10 cellular contexts compared by ENCODE assay signal in the genomic region with DNA sequence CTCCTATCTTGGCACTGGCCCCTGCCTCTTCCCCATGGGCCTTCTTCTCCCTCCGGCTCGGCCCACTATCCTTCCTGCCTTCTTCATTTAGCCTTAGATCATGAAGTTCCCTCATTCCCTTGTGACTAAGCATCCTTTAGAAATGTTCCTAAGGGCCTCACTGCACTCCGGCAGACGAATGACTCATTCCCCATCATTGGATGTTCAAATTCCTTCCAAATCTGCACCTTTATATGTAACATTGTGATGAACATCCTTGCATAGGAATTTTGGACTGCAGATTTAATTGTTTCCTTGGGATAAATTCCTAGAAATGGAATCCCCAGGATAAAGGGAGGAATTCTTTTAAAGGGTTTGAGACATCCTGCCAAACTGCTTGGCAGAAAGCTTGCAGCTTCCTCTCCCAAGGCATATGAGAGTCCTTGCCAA. TPM values are rescaled to one million over a fixed set of nuclear protein-coding genes. Genes with fewer than 3 reads are reported as not detected.
DNase-seq lines count a peak whose midpoint lies in the region; ATAC-seq and TF ChIP-seq lines count a peak whose summit lies in the region.
"Had no signal": no experiment of that assay in that cellular context is flagged by ENCODE, and none has a peak within 500 bp of the region (broad histone marks: within the 10 kb centered on the region; RNA-seq: fewer than 3 reads in every experiment).

No MANE protein-coding gene starts in this region.

- no peaks in the 10 kb centered on the region for H3K27me3 ChIP-seq in A673 (replicated peaks; ENCODE audit: insufficient read depth, low read depth, low read length, poor library complexity)
- no peaks in the 10 kb centered on the region for H3K27me3 ChIP-seq in HCT116 (ENCODE audit: insufficient read depth, low read length)

- no peaks in the 10 kb centered on the region for H3K9me2 ChIP-seq in HCT116 (ENCODE audit: insufficient read depth)

- H3K27ac Mint-ChIP-seq in brain (peak overlapping the region in 4 of 5 experiments; percentile 59 to 95 (median 88)), natural killer cell (no peak overlapping the region)

- H3K36me3 ChIP-seq in A673 (ENCODE audit: insufficient read depth, low read length, poor library complexity, severe bottlenecking) (no peaks in the 10 kb centered on the region), HCT116 (ENCODE audit: control insufficient read depth in 1 of 2, insufficient read depth in 2 of 2, low read length in 2 of 2) (no peaks in the 10 kb centered on the region)
- H3K36me3 ChIP-seq: prostate gland had no signal

- H3K27me3 Mint-ChIP-seq in brain (peaks cover 7% of the 10 kb centered on the region), natural killer cell (ENCODE audit: low read depth in 2 of 2) (peaks cover 36 to 62% of the 10 kb centered on the region in 2 donors)

- peak overlapping the region; percentile 48 for H3K4me2 ChIP-seq in HCT116 (ENCODE audit: low read length)

- POLR2A ChIA-PET in A673 (lab: Charles Lee; ENCODE audit: low non-redundant PET), result no interaction called here
- POLR2A ChIA-PET in HCT116 (lab: Charles Lee), result no interaction called here

- TF ChIP-seq POLR2A in HCT116 (IDR thresholded peaks at IDR 0.05; ENCODE audit: borderline replicate concordance, extremely low read depth, insufficient read depth, insufficient read length), result no peak

- H3K36me3 Mint-ChIP-seq in brain (no peaks in the 10 kb centered on the region), natural killer cell (no peaks in the 10 kb centered on the region)

- intact Hi-C loops in A673 (cut with micrococcal nuclease; ENCODE audit: unreplicated experiment) (no loop called here), HCT116 (cut with micrococcal nuclease) (no loop called here), natural killer cell (cut with micrococcal nuclease) (no loop called here)

- no peak overlapping the region for H3K4me3 ChIP-seq in A673 (ENCODE audit: low read depth, low read length, poor library complexity, severe bottlenecking)
- H3K4me3 ChIP-seq in HCT116 (replicated peaks in 1 of 2; ENCODE audit: low read depth in 1 of 2, low read length in 2 of 2), result no peak overlapping the region
- H3K4me3 ChIP-seq: prostate gland had no signal

- TF ChIP-seq CTCF in A673 (conservative IDR thresholded peaks at IDR 0.05; ENCODE audit: low read depth, low read length) (no peak), HCT116 (IDR thresholded peaks at IDR 0.05 in 2 of 3, conservative IDR thresholded peaks at IDR 0.05 in 1 of 3; ENCODE audit: borderline replicate concordance in 1 of 3, insufficient read depth in 1 of 3, low read depth in 2 of 3, low read length in 2 of 3) (no peak), brain (conservative IDR thresholded peaks at IDR 0.05) (no peak), natural killer cell (IDR thresholded peaks at IDR 0.05) (no peak)

- H3K9me3 Mint-ChIP-seq in brain (peaks cover 0 to 13% (median 3%) of the 10 kb centered on the region in 5 experiments), natural killer cell (no peaks in the 10 kb centered on the region)

- ATAC-seq in HCT116 (peak; percentile 58), natural killer cell (no peak)

- H3K4me3 Mint-ChIP-seq in brain (peak overlapping the region in 2 of 5 experiments; percentile 13 to 51), natural killer cell (no peak overlapping the region)

- H4K20me1 ChIP-seq in HCT116 (ENCODE audit: insufficient read depth), result no peaks in the 10 kb centered on the region

- peaks cover 39% of the 10 kb centered on the region for H3K4me1 Mint-ChIP-seq in brain
- peaks cover under 1 to 1% of the 10 kb centered on the region in 2 donors for H3K4me1 Mint-ChIP-seq in natural killer cell

- H3K27ac ChIP-seq in A673 (ENCODE audit: low read depth, low read length, poor library complexity, severe bottlenecking) (no peak overlapping the region), HCT116 (ENCODE audit: low read depth, low read length) (no peak overlapping the region)
- H3K27ac ChIP-seq: prostate gland had no signal

- H2AFZ ChIP-seq in HCT116 (ENCODE audit: low read depth, low read length, poor library complexity, severe bottlenecking), result no peak overlapping the region

- TF ChIP-seq RAD21 in HCT116 (IDR thresholded peaks at IDR 0.05; ENCODE audit: low read depth), result no peak

- H3K9me3 ChIP-seq in A673 (ENCODE audit: low read depth, low read length, poor library complexity, severe bottlenecking) (no peaks in the 10 kb centered on the region), HCT116 (ENCODE audit: control insufficient read depth in 1 of 2, insufficient read depth in 1 of 2, low read depth in 1 of 2, low read length in 2 of 2) (no peaks in the 10 kb centered on the region)
- H3K9me3 ChIP-seq: prostate gland had no signal

- BruUV-seq in A673 (replicated peaks; lab: Mats Ljungman, UMichigan) (no TSS peak), HCT116 (replicated peaks; lab: Mats Ljungman, UMichigan) (no TSS peak)

- no peak overlapping the region for H3K9ac ChIP-seq in HCT116 (ENCODE audit: low read length)

- no peaks in the 10 kb centered on the region for H3K79me2 ChIP-seq in HCT116 (ENCODE audit: insufficient read depth, low read length)

- H3K4me1 ChIP-seq in A673 (ENCODE audit: insufficient read depth, low read length, poor library complexity, severe bottlenecking) (no peaks in the 10 kb centered on the region), HCT116 (ENCODE audit: control insufficient read depth in 1 of 2, insufficient read depth in 2 of 2, low read length in 2 of 2) (peaks cover 17 to 28% of the 10 kb centered on the region in 2 experiments)
- H3K4me1 ChIP-seq: prostate gland had no signal

- RAD21 ChIA-PET in HCT116 (lab: Charles Lee; ENCODE audit: low non-redundant PET in 1 of 2, low total read pairs in 2 of 2, uncharacterized antibody in 2 of 2, unreplicated experiment in 2 of 2), result interaction anchor here in 1 of 2 experiments (0.6 kb wide), 1 partner anchor 131 kb away, joined by 3 read pairs; no protein-coding TSS in a partner anchor

- DNase-seq in A673 (ENCODE audit: low spot score) (peak; percentile 7), HCT116 (ENCODE audit: low read depth, low spot score) (peak; percentile 8), iris pigment epithelial cell (ENCODE audit: low read depth) (peak; percentile 81), GM19240 (ENCODE audit: insufficient read length, low spot score) (no peak), natural killer cell (no peak), Kasumi-1 (lab: John Stamatoyannopoulos, UW) (no peak)
- DNase-seq in effector CD8-positive, alpha-beta T cell (lab: John Stamatoyannopoulos, UW), result no peak
- DNase-seq: NCI-H748 treated with DMSO at 0.1 percent for 48 hours had no signal

- CTCF ChIA-PET in A673 (lab: Charles Lee), result no interaction called here
- CTCF ChIA-PET in HCT116 (lab: Charles Lee), result no interaction called here

TF ChIP-seq in HCT116, 20 proteins besides CTCF, POLR2A, EP300 and RAD21:
- TF ChIP-seq ZFX (IDR thresholded peaks at IDR 0.05) (no peak), FOSL1 (IDR thresholded peaks at IDR 0.05; ENCODE audit: low read depth) (peak; percentile 54), JUND (IDR thresholded peaks at IDR 0.05) (peak; percentile 49)

RNA-seq across cellular contexts. Expression of a gene that starts 19.0 kb away (rescaled TPM):
- total RNA-seq in A673 (2021) (not detected in 2 replicates), HCT116 (2021; ENCODE audit: unreplicated experiment) (1.1 TPM), natural killer cell (under 1 TPM; 0.09 to 0.40 (median 0.11) TPM)
- polyA plus RNA-seq in HCT116 (2012), result 0.56 and 0.72 TPM in 2 replicates
- 40.7 TPM for polyA plus RNA-seq in brain (ENCODE audit: insufficient read depth, low read depth, low replicate concordance)

Comparison
In these comparisons a context has a peak if more than half of its experiments do, and no peak if none do; other contexts are left out.
1. DNase-seq: peak in A673 (single experiment), HCT116 (single experiment) and iris pigment epithelial cell (single experiment); none in effector CD8-positive, alpha-beta T cell (single experiment), GM19240 (single experiment), natural killer cell (single experiment) and Kasumi-1 (0 of 2).
2. H3K27ac Mint-ChIP-seq: peak in brain (4 of 5); none in natural killer cell (0 of 2).